In genomic region chr17:47621293-47622178, GRCh38 we compare ENCODE assay signal across 9 cellular contexts. TPM values are rescaled to one million over a fixed set of nuclear protein-coding genes. Genes with fewer than 3 reads are reported as not detected.
A peak's percentile ranks its signal among the peaks of the same experiment; 100 is the strongest.
DNase-seq lines count a peak whose midpoint lies in the region; TF ChIP-seq lines count a peak whose summit lies in the region.
"Had no signal": no experiment of that assay in that cellular context is flagged by ENCODE, and none has a peak within 500 bp of the region (broad histone marks: within the 10 kb centered on the region; RNA-seq: fewer than 3 reads in every experiment).

No MANE protein-coding gene starts in this region.

- peaks cover 0 to 6% of the 10 kb centered on the region in 2 experiments for H3K4me1 ChIP-seq in trophoblast cell (ENCODE audit: control insufficient read depth in 1 of 2, insufficient read depth in 2 of 2, low read length in 2 of 2)

- H3K79me1 ChIP-seq in trophoblast cell (ENCODE audit: low read length) = peaks cover 3% of the 10 kb centered on the region

- no peak overlapping the region for H3K4me2 ChIP-seq in trophoblast cell (ENCODE audit: low read length)

- H3K23ac ChIP-seq in trophoblast cell (ENCODE audit: low read length) = no peak overlapping the region

- no peak overlapping the region for H4K12ac ChIP-seq in trophoblast cell (ENCODE audit: low read depth, low read length)

- no peak overlapping the region for H3K14ac ChIP-seq in trophoblast cell (ENCODE audit: low read length)

- H3K4ac ChIP-seq in trophoblast cell (ENCODE audit: low read depth, low read length) = no peak overlapping the region

- H3K27ac ChIP-seq in trophoblast cell (ENCODE audit: low read depth, low read length) = peak overlapping the region; percentile 81

- H3K9me3 ChIP-seq in trophoblast cell (ENCODE audit: insufficient read depth, low read depth, low read length) = no peaks in the 10 kb centered on the region

- in situ Hi-C loops in SK-MEL-5 (cut with HindIII; ENCODE audit: low pct_unique_long_range_greater_than_20kb, low sequenced_read_pairs) = no loop called here

- H3K18ac ChIP-seq in trophoblast cell (ENCODE audit: low read length) = no peak overlapping the region

- H2BK12ac ChIP-seq in trophoblast cell (ENCODE audit: low read length) = no peak overlapping the region

- no peak overlapping the region for H3K9ac ChIP-seq in trophoblast cell (ENCODE audit: low read length)

- H2AK5ac ChIP-seq in trophoblast cell (ENCODE audit: low read length) = no peak overlapping the region

- TF ChIP-seq CTCF in fibroblast of pulmonary artery (IDR thresholded peaks at IDR 0.05; ENCODE audit: low read length, missing control alignments) = peak; percentile 29

- no peak overlapping the region for H2BK120ac ChIP-seq in trophoblast cell (ENCODE audit: insufficient read depth, low read length, poor library complexity)

- H2BK5ac ChIP-seq in trophoblast cell (ENCODE audit: low read depth, low read length, poor library complexity) = no peak overlapping the region

- no peaks in the 10 kb centered on the region for H3K27me3 ChIP-seq in trophoblast cell (ENCODE audit: insufficient read depth, low read length)

- H4K8ac ChIP-seq in trophoblast cell (ENCODE audit: low read depth, low read length) = no peak overlapping the region

- H3K36me3 ChIP-seq in trophoblast cell (ENCODE audit: control insufficient read depth in 1 of 2, insufficient read depth in 2 of 2, low read length in 2 of 2) = peaks cover 16 to 24% of the 10 kb centered on the region in 2 experiments

- DNase-seq in GM04504 (ENCODE audit: low read depth) = peak; percentile 63
- DNase-seq in SK-MEL-5 (ENCODE audit: low read depth, low spot score) = peak; percentile 48
- DNase-seq in fibroblast of pulmonary artery (ENCODE audit: low read depth) = peak; percentile 90
- peak; percentile 70 to 73 for DNase-seq in trophoblast cell
- DNase-seq in NCI-H187 treated with DMSO at 0.1 percent for 48 hours (lab: John Stamatoyannopoulos, UW) = no peak
- no peak for DNase-seq in stimulated activated naive CD4-positive, alpha-beta T cell treated with Interleukin-2 at 50 U/mL for 16 hours (lab: John Stamatoyannopoulos, UW)
- no peak for DNase-seq in activated T-cell treated with anti-CD3 and anti-CD28 coated beads, Interleukin-2, amount 50 U/mL, for 1 hour
- no peak for DNase-seq in stimulated activated CD4-positive, alpha-beta T cell treated with anti-CD3 and anti-CD28 coated beads, Interleukin-4, amount 100 ng/mL, for 1 hour

- H3K79me2 ChIP-seq in trophoblast cell (ENCODE audit: control insufficient read depth, insufficient read depth, low read length, poor library complexity) = no peaks in the 10 kb centered on the region

- H3K4me3 ChIP-seq in fibroblast of pulmonary artery (replicated peaks; ENCODE audit: low read depth, low read length) (no peak overlapping the region), trophoblast cell (ENCODE audit: low read depth, low read length) (no peak overlapping the region)
- H3K4me3 ChIP-seq: skin epidermis had no signal

- no peak overlapping the region for H2AFZ ChIP-seq in trophoblast cell (ENCODE audit: insufficient read depth, low read length, poor library complexity)

- no peak overlapping the region for H4K91ac ChIP-seq in trophoblast cell (ENCODE audit: low read depth, low read length)

- no CpG with 5 or more reads among the region's 9 CpGs for WGBS in trophoblast cell (ENCODE audit: extremely low coverage, insufficient coverage, insufficient read length)

RNA-seq across cellular contexts. Expression of gene KPNB1, which starts 28.2 kb away (rescaled TPM):
- total RNA-seq in SK-MEL-5 (2014; rRNA removed; shearing (Covaris generic)) = 286 and 297 TPM in 2 replicates
- polyA plus RNA-seq in SK-MEL-5 (2015; cell fraction: cytosol; rRNA removed) = 222 and 307 TPM in 2 replicates
- polyA plus RNA-seq in SK-MEL-5 (2015; cell fraction: nucleus; rRNA removed) = 191 and 217 TPM in 2 replicates
- 148 and 159 TPM in 2 replicates for polyA plus RNA-seq in trophoblast cell (2013)

Comparison
In these comparisons a context has a peak if more than half of its experiments do, and no peak if none do; other contexts are left out.
1. DNase-seq: peak in GM04504 (single experiment), SK-MEL-5 (single experiment), fibroblast of pulmonary artery (single experiment) and trophoblast cell (2 of 2); none in NCI-H187 treated with DMSO at 0.1 percent for 48 hours (single experiment), stimulated activated naive CD4-positive, alpha-beta T cell treated with Interleukin-2 at 50 U/mL for 16 hours (single experiment), activated T-cell treated with anti-CD3 and anti-CD28 coated beads, Interleukin-2, amount 50 U/mL, for 1 hour (single experiment) and stimulated activated CD4-positive, alpha-beta T cell treated with anti-CD3 and anti-CD28 coated beads, Interleukin-4, amount 100 ng/mL, for 1 hour (single experiment).